Comparison of ENCODE assay signal across 8 cellular contexts in genomic region chr6:15621203-15622044, GRCh38. TPM values are rescaled to one million over a fixed set of nuclear protein-coding genes. Genes with fewer than 3 reads are reported as not detected.
A peak's percentile ranks its signal among the peaks of the same experiment; 100 is the strongest.
DNase-seq lines count a peak whose midpoint lies in the region; ATAC-seq, FAIRE-seq and TF ChIP-seq lines count a peak whose summit lies in the region.

No MANE protein-coding gene starts in this region.

- H3K27me3 ChIP-seq in breast epithelium (no peaks in the 10 kb centered on the region), HepG2 (ENCODE audit: control insufficient read depth in 1 of 2, insufficient read depth in 2 of 2, low read length in 2 of 2) (no peaks in the 10 kb centered on the region), upper lobe of left lung (no peaks in the 10 kb centered on the region)

- H2AFZ ChIP-seq in HepG2 (ENCODE audit: low read length), result no peak overlapping the region

- no peak overlapping the region for H3K4me2 ChIP-seq in HepG2 (ENCODE audit: low read depth, low read length)

- H3K9ac ChIP-seq in HepG2 (ENCODE audit: insufficient read depth, low read depth, low read length), result no peak overlapping the region

- no peak for TF ChIP-seq RAD21 in HepG2 (CRISPR knock-in tag; IDR thresholded peaks at IDR 0.05)

- TF ChIP-seq CTCF in breast epithelium (IDR thresholded peaks at IDR 0.05) (no peak), HepG2 (CRISPR knock-in tag; IDR thresholded peaks at IDR 0.05) (no peak), upper lobe of left lung (IDR thresholded peaks at IDR 0.05) (no peak)

- WGBS in HepG2 (ENCODE audit: low lambda C conversion rate), result 80% methylated on average over 6 of the region's 6 CpGs
- WGBS in upper lobe of left lung, 2 donors, result 20 to 25% methylated on average over 6 of the region's 6 CpGs

- no peaks in the 10 kb centered on the region for H3K9me3 ChIP-seq in breast epithelium
- no peaks in the 10 kb centered on the region for H3K9me3 ChIP-seq in HepG2 (ENCODE audit: low read length)
- no peaks in the 10 kb centered on the region for H3K9me3 ChIP-seq in upper lobe of left lung

- peak; percentile 97 for ATAC-seq in HG02623 (IDR thresholded peaks at IDR 0.05; ENCODE audit: unreplicated experiment)
- ATAC-seq in HepG2, result peak; percentile 53; the same call in 2 of the 3 replicates
- ATAC-seq in upper lobe of left lung (ENCODE audit: low FRiP score in 2 of 2), result peak; percentile 73 to 83

- FAIRE-seq in HepG2 (lab: Jason Lieb, UNC), result no peak

- POLR2A ChIA-PET in HepG2 (lab: Yijun Ruan, JAX), result no interaction called here

- BruUV-seq in HepG2 (replicated peaks; lab: Mats Ljungman, UMichigan), result no TSS peak

- H3K27ac ChIP-seq in breast epithelium, result peak overlapping the region; percentile 18 to 71
- H3K27ac ChIP-seq in HepG2 (ENCODE audit: extremely low read length, insufficient read depth, low read length), result no peak overlapping the region
- peak overlapping the region; percentile 31 to 75 (median 59) for H3K27ac ChIP-seq in upper lobe of left lung

- TF ChIP-seq EP300 in HepG2 (IDR thresholded peaks at IDR 0.05; ENCODE audit: low read depth in 2 of 2, low read length in 2 of 2) (no peak), HepG2 (CRISPR knock-in tag; IDR thresholded peaks at IDR 0.05; ENCODE audit: borderline replicate concordance) (no peak), upper lobe of left lung (IDR thresholded peaks at IDR 0.05) (no peak)

- H3K79me2 ChIP-seq in HepG2 (ENCODE audit: insufficient read depth, low read length), result no peaks in the 10 kb centered on the region

- intact Hi-C loops in breast epithelium (cut with DNase I; ENCODE audit: low total_unique reads), result no loop called here
- intact Hi-C loops in HepG2 (cut with micrococcal nuclease; ENCODE audit: unreplicated experiment), result loop anchor here (2.0 kb wide), 1 partner anchor 117 kb away; no protein-coding TSS in a partner anchor

- in situ Hi-C loops in HepG2 (cut with HindIII; ENCODE audit: extremely low pct_ligation_motif_present, low pct_unique_long_range_greater_than_20kb), result loop anchor here (10.0 to 25.0 kb wide), 2 partner anchors 97 to 1409 kb away; no protein-coding TSS in a partner anchor

- CTCF ChIA-PET in HepG2 (lab: Yijun Ruan, JAX; ENCODE audit: low intra/inter-chr PET ratio, low total read pairs), result no interaction called here

- DNase-seq in NCI-H2029 (lab: John Stamatoyannopoulos, UW) (peak; percentile 43), NCI-H2029 treated with DMSO at 0.1 percent for 48 hours (lab: John Stamatoyannopoulos, UW) (no peak), NCI-H446 (lab: John Stamatoyannopoulos, UW) (peak; percentile 9 to 55), breast epithelium (ENCODE audit: low spot score in 2 of 2) (no peak), HepG2 (ENCODE audit: low spot score) (no peak), upper lobe of left lung (peak in 1 of 2 donors; percentile 77)
- no peak for DNase-seq in activated effector memory CD4-positive, alpha-beta T cell treated with Interleukin-2 at 50 U/mL for 16 hours

- no peak for TF ChIP-seq POLR2A in breast epithelium (IDR thresholded peaks at IDR 0.05)
- no peak for TF ChIP-seq POLR2A in HepG2 (IDR thresholded peaks at IDR 0.05; ENCODE audit: insufficient read depth in 1 of 2, low read depth in 2 of 2, low read length in 2 of 2)
- TF ChIP-seq POLR2A in upper lobe of left lung (IDR thresholded peaks at IDR 0.05), result peak in 1 of 4 donors; percentile 52

- no peak overlapping the region for H3K4me3 ChIP-seq in breast epithelium
- no peak overlapping the region for H3K4me3 ChIP-seq in HepG2 (replicated peaks in 1 of 3; ENCODE audit: insufficient read depth in 1 of 3, low read depth in 2 of 3, low read length in 3 of 3)
- no peak overlapping the region for H3K4me3 ChIP-seq in upper lobe of left lung

- H3K36me3 ChIP-seq in breast epithelium (no peaks in the 10 kb centered on the region), HepG2 (replicated peaks in 1 of 2; ENCODE audit: control insufficient read depth in 1 of 2, insufficient read depth in 2 of 2, low read length in 2 of 2) (no peaks in the 10 kb centered on the region; a peak in 2 of 5 replicates), upper lobe of left lung (no peaks in the 10 kb centered on the region)

- H4K20me1 ChIP-seq in HepG2 (ENCODE audit: insufficient read depth, low read length), result no peaks in the 10 kb centered on the region

- H3K4me1 ChIP-seq in breast epithelium, result peaks cover 0 to 3% of the 10 kb centered on the region in 2 donors
- H3K4me1 ChIP-seq in HepG2 (ENCODE audit: insufficient read depth, low read length), result peaks cover under 1% of the 10 kb centered on the region
- peaks cover 24 to 30% (median 25%) of the 10 kb centered on the region in 4 donors for H3K4me1 ChIP-seq in upper lobe of left lung

TF ChIP-seq in HepG2, 621 proteins besides CTCF, POLR2A, EP300 and RAD21:
- TF ChIP-seq POGK (CRISPR knock-in tag; conservative IDR thresholded peaks at IDR 0.05) (no peak), ZFY (CRISPR knock-in tag; IDR thresholded peaks at IDR 0.05) (no peak), BRCA1 (CRISPR knock-in tag; IDR thresholded peaks at IDR 0.05) (no peak), HMG20B (CRISPR knock-in tag; conservative IDR thresholded peaks at IDR 0.05) (no peak), SPEN (CRISPR knock-in tag; IDR thresholded peaks at IDR 0.05; ENCODE audit: low read depth) (no peak), ZNF792 (CRISPR knock-in tag; IDR thresholded peaks at IDR 0.05) (no peak), BCL6 (CRISPR knock-in tag; IDR thresholded peaks at IDR 0.05) (no peak)

RNA-seq across cellular contexts. Expression of gene DTNBP1, which starts 41.4 kb away (rescaled TPM):
- total RNA-seq in breast epithelium (10 to 100 TPM; 14.6 to 22.0 (median 19.5) TPM), HepG2 (2016; rRNA removed; fragmentation: Illumina TruSeq; extraction: Trizol) (6.6 and 12.7 TPM in 2 replicates), upper lobe of left lung (10 to 100 TPM; 16.2 to 33.5 (median 21.3) TPM)
- 4.0 and 6.3 TPM in 2 replicates for total RNA-seq in HepG2 (2016; cell fraction: cytosol; rRNA removed; fragmentation: Illumina TruSeq; extraction: Trizol; ENCODE audit: low read depth)
- total RNA-seq in HepG2 (2016; cell fraction: insoluble cytoplasmic fraction; rRNA removed; fragmentation: Illumina TruSeq; extraction: Trizol), result 7.4 and 13.1 TPM in 2 replicates
- 7.6 and 10.7 TPM in 2 replicates for total RNA-seq in HepG2 (2016; cell fraction: membrane; rRNA removed; fragmentation: Illumina TruSeq; extraction: Trizol)
- total RNA-seq in HepG2 (2016; cell fraction: nucleus; rRNA removed; fragmentation: Illumina TruSeq; extraction: Trizol), result 9.5 and 10.2 TPM in 2 replicates
- polyA plus RNA-seq in HepG2 (2011; rRNA removed), result 19.1 and 23.6 TPM in 2 replicates
- 14.8 and 15.9 TPM in 2 replicates for polyA plus RNA-seq in HepG2 (2011; cell fraction: cytosol; rRNA removed)
- 10.7 and 11.1 TPM in 2 replicates for polyA plus RNA-seq in HepG2 (2011; cell fraction: nucleus; rRNA removed)
- polyA plus RNA-seq in HepG2 (2012), result 7.9 and 12.4 TPM in 2 replicates
- 6.9 and 8.6 TPM in 2 replicates for polyA plus RNA-seq in HepG2 (2016; cell fraction: cytosol; fragmentation: Illumina TruSeq; extraction: Trizol; ENCODE audit: low read depth)
- 21.9 and 26.4 TPM in 2 replicates for polyA plus RNA-seq in HepG2 (2016; cell fraction: insoluble cytoplasmic fraction; fragmentation: Illumina TruSeq; extraction: Trizol; ENCODE audit: low read depth)
- polyA plus RNA-seq in HepG2 (2016; cell fraction: membrane; fragmentation: Illumina TruSeq; extraction: Trizol; ENCODE audit: low read depth), result 12.4 and 13.5 TPM in 2 replicates
- 13.9 and 16.8 TPM in 2 replicates for polyA plus RNA-seq in HepG2 (2016; cell fraction: nucleus; fragmentation: Illumina TruSeq; extraction: Trizol; ENCODE audit: insufficient read depth, low read depth)
- 13.1 and 15.6 TPM in 2 replicates for polyA minus RNA-seq in HepG2 (2011; rRNA and poly(A)+ RNA removed; ENCODE audit: low replicate concordance)
- polyA minus RNA-seq in HepG2 (2011; cell fraction: cytosol; rRNA and poly(A)+ RNA removed), result 7.1 and 7.2 TPM in 2 replicates
- 7.9 and 9.2 TPM in 2 replicates for polyA minus RNA-seq in HepG2 (2011; cell fraction: nucleus; rRNA and poly(A)+ RNA removed)

Comparison
In these comparisons a context has a peak if more than half of its experiments do, and no peak if none do; other contexts are left out.
1. DNase-seq: peak in NCI-H2029 (single experiment) and NCI-H446 (2 of 2); none in NCI-H2029 treated with DMSO at 0.1 percent for 48 hours (single experiment), breast epithelium (0 of 2), HepG2 (single experiment) and activated effector memory CD4-positive, alpha-beta T cell treated with Interleukin-2 at 50 U/mL for 16 hours (single experiment).
2. Peak in every context shown above with its lines, with median percentiles within 50 percentile points of each other: ATAC-seq.